ENCODE assay signal across 17 cellular contexts in genomic region chr2:54879598-54880355, GRCh38.
DNase-seq lines count a peak whose midpoint lies in the region; ATAC-seq, FAIRE-seq and TF ChIP-seq lines count a peak whose summit lies in the region.
"Had no signal": no experiment of that assay in that cellular context is flagged by ENCODE, and none has a peak within 500 bp of the region (broad histone marks: within the 10 kb centered on the region; RNA-seq: fewer than 3 reads in every experiment).

No MANE protein-coding gene starts in this region.

- DNase-seq in cardiac muscle cell (ENCODE audit: low read depth in 1 of 2, low spot score in 1 of 2) (peak in 1 of 2 donors; percentile 32), heart left ventricle (no peak), RPMI8226 (peak; percentile 10), HepG2 (ENCODE audit: low spot score) (no peak), transverse colon (peak; percentile 68), body of pancreas (no peak)
- no peak for DNase-seq in stimulated activated naive B cell treated with anti-CD40 and anti-IgM and Interleukin-4, amounts not matched to agents 10 μg/mL and 1 μg/mL and 100 μg/mL, for 72 hours
- DNase-seq: ACHN; activated CD4-positive, CD25-positive, alpha-beta regulatory T cell; activated CD8-positive, alpha-beta memory T cell treated with anti-CD3 and anti-CD28 coated beads for 24 hours; CD4-positive, alpha-beta memory T cell; naive B cell; NCI-H187 treated with DMSO at 0.1 percent for 48 hours; T-helper 1 cell had no signal

- no peak for FAIRE-seq in HepG2 (lab: Jason Lieb, UNC)

- H3K9me3 ChIP-seq in cardiac muscle cell (ENCODE audit: low read depth) (no peaks in the 10 kb centered on the region), heart left ventricle (no peaks in the 10 kb centered on the region), HepG2 (ENCODE audit: low read length) (no peaks in the 10 kb centered on the region), transverse colon (no peaks in the 10 kb centered on the region), body of pancreas (no peaks in the 10 kb centered on the region)

- H3K27ac ChIP-seq in cardiac muscle cell (peak overlapping the region; percentile 51), heart left ventricle (no peak overlapping the region), HepG2 (ENCODE audit: extremely low read length, insufficient read depth, low read length) (no peak overlapping the region), transverse colon (no peak overlapping the region), body of pancreas (no peak overlapping the region)
- H3K27ac ChIP-seq: HL-60 had no signal

- TF ChIP-seq EP300 in HepG2 (IDR thresholded peaks at IDR 0.05; ENCODE audit: low read depth in 2 of 2, low read length in 2 of 2) (no peak), HepG2 (CRISPR knock-in tag; IDR thresholded peaks at IDR 0.05; ENCODE audit: borderline replicate concordance) (no peak), transverse colon (IDR thresholded peaks at IDR 0.05; ENCODE audit: low read depth) (no peak)

- no peak for TF ChIP-seq CTCF in cardiac muscle cell (IDR thresholded peaks at IDR 0.05; ENCODE audit: low read depth, low read length)
- no peak for TF ChIP-seq CTCF in heart left ventricle (IDR thresholded peaks at IDR 0.05)
- TF ChIP-seq CTCF in HepG2 (CRISPR knock-in tag; IDR thresholded peaks at IDR 0.05), result no peak
- TF ChIP-seq CTCF in transverse colon (IDR thresholded peaks at IDR 0.05), result no peak
- no peak for TF ChIP-seq CTCF in body of pancreas (IDR thresholded peaks at IDR 0.05)

- WGBS in heart left ventricle, 4 donors, result 69 to 74% (median 70%) methylated on average over 15 of the region's 15 CpGs
- 86% methylated on average over 15 of the region's 15 CpGs for WGBS in HepG2 (ENCODE audit: low lambda C conversion rate)
- WGBS in transverse colon (ENCODE audit: low coverage in 1 of 2), 2 donors, result 64 to 73% methylated on average over 7 to 15 of the region's 15 CpGs
- 78 to 81% methylated on average over 15 of the region's 15 CpGs for WGBS in body of pancreas, 2 donors

- H3K4me1 Mint-ChIP-seq in stimulated activated naive B cell treated with anti-CD40 and anti-IgM and Interleukin-4, amounts not matched to agents 10 μg/mL and 1 μg/mL and 100 μg/mL, for 72 hours, result no peaks in the 10 kb centered on the region
- H3K4me1 Mint-ChIP-seq: CD4-positive, alpha-beta memory T cell; naive B cell had no signal

- no peak overlapping the region for H3K27ac Mint-ChIP-seq in stimulated activated naive B cell treated with anti-CD40 and anti-IgM and Interleukin-4, amounts not matched to agents 10 μg/mL and 1 μg/mL and 100 μg/mL, for 72 hours
- H3K27ac Mint-ChIP-seq: activated T-helper 1 cell treated with anti-CD3 and anti-CD28 coated beads, Interleukin-12 subunit alpha, Interleukin-12 subunit beta, Interleukin-2, Interleukin-4 antibody, amounts not matched to agents 30 ng/mL and 10 ng/mL and 1 ng/mL, durations not matched to agents 14 hours and 24 hours and 36 hours; CD4-positive, alpha-beta memory T cell; naive B cell had no signal

- intact Hi-C loops in heart left ventricle (cut with DNase I), result no loop called here
- intact Hi-C loops in HepG2 (cut with micrococcal nuclease; ENCODE audit: unreplicated experiment), result no loop called here
- intact Hi-C loops in transverse colon (cut with DNase I; ENCODE audit: low total_unique reads), result no loop called here
- intact Hi-C loops in body of pancreas (cut with DNase I), result no loop called here

- H3K4me2 ChIP-seq in HepG2 (ENCODE audit: low read depth, low read length), result no peak overlapping the region

- H3K79me2 ChIP-seq in HepG2 (ENCODE audit: insufficient read depth, low read length), result no peaks in the 10 kb centered on the region

- H3K36me3 Mint-ChIP-seq in stimulated activated naive B cell treated with anti-CD40 and anti-IgM and Interleukin-4, amounts not matched to agents 10 μg/mL and 1 μg/mL and 100 μg/mL, for 72 hours, result peaks cover 0 to 2% of the 10 kb centered on the region in 2 donors
- H3K36me3 Mint-ChIP-seq: CD4-positive, alpha-beta memory T cell; naive B cell had no signal

- TF ChIP-seq POLR2A in heart left ventricle (IDR thresholded peaks at IDR 0.05) (no peak), HepG2 (IDR thresholded peaks at IDR 0.05; ENCODE audit: insufficient read depth in 1 of 2, low read depth in 2 of 2, low read length in 2 of 2) (no peak), transverse colon (IDR thresholded peaks at IDR 0.05) (no peak), body of pancreas (IDR thresholded peaks at IDR 0.05) (no peak)

- in situ Hi-C loops in HepG2 (cut with HindIII; ENCODE audit: extremely low pct_ligation_motif_present, low pct_unique_long_range_greater_than_20kb), result no loop called here
- in situ Hi-C loops in transverse colon (cut with MboI; ENCODE audit: low pct_ligation_motif_present in 1 of 4, low pct_unique_long_range_greater_than_20kb in 1 of 4, low sequenced_read_pairs in 3 of 4), result loop anchor here in 1 of 4 donors (25.0 kb wide), 1 partner anchor 283 kb away; no protein-coding TSS in a partner anchor

- H3K4me3 ChIP-seq in cardiac muscle cell (no peak overlapping the region), heart left ventricle (no peak overlapping the region), HepG2 (replicated peaks in 1 of 3; ENCODE audit: insufficient read depth in 1 of 3, low read depth in 2 of 3, low read length in 3 of 3) (no peak overlapping the region), transverse colon (no peak overlapping the region), body of pancreas (no peak overlapping the region)

- BruUV-seq in HepG2 (replicated peaks; lab: Mats Ljungman, UMichigan), result no TSS peak

- peaks cover 0 to 5% of the 10 kb centered on the region in 2 donors for H3K27me3 Mint-ChIP-seq in stimulated activated naive B cell treated with anti-CD40 and anti-IgM and Interleukin-4, amounts not matched to agents 10 μg/mL and 1 μg/mL and 100 μg/mL, for 72 hours

- TF ChIP-seq RAD21 in HepG2 (CRISPR knock-in tag; IDR thresholded peaks at IDR 0.05), result no peak

- no peaks in the 10 kb centered on the region for H3K9me3 Mint-ChIP-seq in stimulated activated naive B cell treated with anti-CD40 and anti-IgM and Interleukin-4, amounts not matched to agents 10 μg/mL and 1 μg/mL and 100 μg/mL, for 72 hours
- H3K9me3 Mint-ChIP-seq: activated T-helper 1 cell treated with anti-CD3 and anti-CD28 coated beads, Interleukin-12 subunit alpha, Interleukin-12 subunit beta, Interleukin-2, Interleukin-4 antibody, amounts not matched to agents 30 ng/mL and 10 ng/mL and 1 ng/mL, durations not matched to agents 14 hours and 24 hours and 36 hours; CD4-positive, alpha-beta memory T cell; naive B cell had no signal

- H3K36me3 ChIP-seq in cardiac muscle cell (no peaks in the 10 kb centered on the region), heart left ventricle (no peaks in the 10 kb centered on the region), HepG2 (replicated peaks in 1 of 2; ENCODE audit: control insufficient read depth in 1 of 2, insufficient read depth in 2 of 2, low read length in 2 of 2) (no peaks in the 10 kb centered on the region), transverse colon (no peaks in the 10 kb centered on the region), body of pancreas (replicated peaks in 1 of 2; ENCODE audit: insufficient read depth in 1 of 2, low read depth in 2 of 2) (no peaks in the 10 kb centered on the region)

- no peaks in the 10 kb centered on the region for H3K27me3 ChIP-seq in cardiac muscle cell
- no peaks in the 10 kb centered on the region for H3K27me3 ChIP-seq in heart left ventricle
- H3K27me3 ChIP-seq in HepG2 (ENCODE audit: control insufficient read depth in 1 of 2, insufficient read depth in 2 of 2, low read length in 2 of 2), result no peaks in the 10 kb centered on the region
- H3K27me3 ChIP-seq in transverse colon, result no peaks in the 10 kb centered on the region
- H3K27me3 ChIP-seq in body of pancreas, result no peaks in the 10 kb centered on the region

- POLR2A ChIA-PET in HepG2 (lab: Yijun Ruan, JAX), result no interaction called here

- H4K20me1 ChIP-seq in HepG2 (ENCODE audit: insufficient read depth, low read length), result no peaks in the 10 kb centered on the region

- no peak overlapping the region for H3K4me3 Mint-ChIP-seq in stimulated activated naive B cell treated with anti-CD40 and anti-IgM and Interleukin-4, amounts not matched to agents 10 μg/mL and 1 μg/mL and 100 μg/mL, for 72 hours
- H3K4me3 Mint-ChIP-seq: activated T-helper 1 cell treated with anti-CD3 and anti-CD28 coated beads, Interleukin-12 subunit alpha, Interleukin-12 subunit beta, Interleukin-2, Interleukin-4 antibody, amounts not matched to agents 30 ng/mL and 10 ng/mL and 1 ng/mL, durations not matched to agents 14 hours and 24 hours and 36 hours; CD4-positive, alpha-beta memory T cell had no signal

- CTCF ChIA-PET in HepG2 (lab: Yijun Ruan, JAX; ENCODE audit: low intra/inter-chr PET ratio, low total read pairs), result no interaction called here

- H2AFZ ChIP-seq in HepG2 (ENCODE audit: low read length), result no peak overlapping the region

- no peak overlapping the region for H3K9ac ChIP-seq in HepG2 (ENCODE audit: insufficient read depth, low read depth, low read length)

- ATAC-seq in heart left ventricle, result no peak
- ATAC-seq in HepG2, result no peak
- ATAC-seq in stimulated activated naive B cell treated with anti-CD40 and anti-IgM and Interleukin-4, amounts not matched to agents 10 μg/mL and 1 μg/mL and 100 μg/mL, for 72 hours (replicated peaks), result no peak
- no peak for ATAC-seq in GM21423 (IDR thresholded peaks at IDR 0.05; ENCODE audit: unreplicated experiment)
- ATAC-seq in body of pancreas, result no peak

- H3K4me1 ChIP-seq in cardiac muscle cell (ENCODE audit: low read depth), result peaks cover 15% of the 10 kb centered on the region
- H3K4me1 ChIP-seq in heart left ventricle, result no peaks in the 10 kb centered on the region
- peaks cover 14% of the 10 kb centered on the region for H3K4me1 ChIP-seq in HepG2 (ENCODE audit: insufficient read depth, low read length)
- peaks cover 0 to 14% (median 7%) of the 10 kb centered on the region in 4 donors for H3K4me1 ChIP-seq in transverse colon
- no peaks in the 10 kb centered on the region for H3K4me1 ChIP-seq in body of pancreas

TF ChIP-seq in HepG2, 621 proteins besides CTCF, POLR2A, EP300 and RAD21:
- TF ChIP-seq MAFK (conservative IDR thresholded peaks at IDR 0.05 in 1 of 2, IDR thresholded peaks at IDR 0.05 in 1 of 2; ENCODE audit: low read length in 2 of 2) (peak; percentile 85), MAFF (IDR thresholded peaks at IDR 0.05; ENCODE audit: low read depth, low read length) (peak; percentile 63), JUNB (CRISPR knock-in tag; IDR thresholded peaks at IDR 0.05; ENCODE audit: borderline replicate concordance) (no peak)

Comparison
In these comparisons a context has a peak if more than half of its experiments do, and no peak if none do; other contexts are left out.
1. DNase-seq: peak in RPMI8226 (single experiment) and transverse colon (single experiment); none in heart left ventricle (0 of 5), HepG2 (single experiment), stimulated activated naive B cell treated with anti-CD40 and anti-IgM and Interleukin-4, amounts not matched to agents 10 μg/mL and 1 μg/mL and 100 μg/mL, for 72 hours (single experiment) and body of pancreas (0 of 4).